20 cellular contexts compared by ENCODE assay signal in genomic region chr22:31274017-31274416, GRCh38. TPM values are rescaled to one million over a fixed set of nuclear protein-coding genes. Genes with fewer than 3 reads are reported as not detected.
A peak's percentile ranks its signal among the peaks of the same experiment; 100 is the strongest.
DNase-seq lines count a peak whose midpoint lies in the region; ATAC-seq lines count a peak whose summit lies in the region.
"Had no signal": no experiment of that assay in that cellular context is flagged by ENCODE, and none has a peak within 500 bp of the region (broad histone marks: within the 10 kb centered on the region; RNA-seq: fewer than 3 reads in every experiment).

No MANE protein-coding gene starts in this region.

- POLR2A ChIA-PET in naive thymus-derived CD4-positive, alpha-beta T cell (lab: Charles Lee), result interaction anchor here (0.6 to 34.1 kb wide), 8 partner anchors 8 to 861 kb away, joined by 4 to 2331 read pairs (median 8); partner anchors contain the start of genes LIMK2, PIK3IP1 and SELENOM

- no peak overlapping the region for H3K4me3 Mint-ChIP-seq in activated T-helper 17 cell treated with anti-CD3 and anti-CD28 coated beads, Interleukin-2, amount 50 U/mL, for 72 hours
- H3K4me3 Mint-ChIP-seq in naive thymus-derived CD4-positive, alpha-beta T cell, result peak overlapping the region in 5 of 10 donors; percentile 18 to 74 (median 52)
- H3K4me3 Mint-ChIP-seq: H9, nephron progenitor cell had no signal

- peaks cover 29% of the 10 kb centered on the region for H3K4me1 Mint-ChIP-seq in activated T-helper 17 cell treated with anti-CD3 and anti-CD28 coated beads, Interleukin-2, amount 50 U/mL, for 72 hours
- peaks cover 34 to 93% (median 83%) of the 10 kb centered on the region in 7 donors for H3K4me1 Mint-ChIP-seq in naive thymus-derived CD4-positive, alpha-beta T cell

- peak; percentile 14 for DNase-seq in cardiac septum (ENCODE audit: low spot score)
- DNase-seq in right cardiac atrium, result no peak
- DNase-seq in naive thymus-derived CD4-positive, alpha-beta T cell, result no peak
- DNase-seq in cortex of kidney (lab: John Stamatoyannopoulos, UW), result no peak
- no peak for DNase-seq in HT-29 (ENCODE audit: low spot score)
- DNase-seq: brain microvascular endothelial cell; H9; heart left ventricle; IMR-90; left colon; midbrain; NCI-H2107; NCI-H510A treated with DMSO at 0.1 percent for 48 hours; nephron progenitor cell; NK-92 treated with Interleukin-12 subunit alpha and Interleukin-12 subunit beta, amount 100 ng/mL, for 24 hours; SJCRH30 had no signal

- no peaks in the 10 kb centered on the region for H3K4me1 ChIP-seq in right cardiac atrium (ENCODE audit: control insufficient read depth, insufficient read depth, low read length)
- peaks cover 13 to 76% of the 10 kb centered on the region in 2 donors for H3K4me1 ChIP-seq in naive thymus-derived CD4-positive, alpha-beta T cell (ENCODE audit: control insufficient read depth in 2 of 2, insufficient read depth in 2 of 2, low read length in 2 of 2)
- H3K4me1 ChIP-seq: SJCRH30 had no signal

- no peaks in the 10 kb centered on the region for H3K9me3 Mint-ChIP-seq in activated T-helper 17 cell treated with anti-CD3 and anti-CD28 coated beads, Interleukin-2, amount 50 U/mL, for 72 hours
- peaks cover 0 to 6% (median 0%) of the 10 kb centered on the region in 11 donors for H3K9me3 Mint-ChIP-seq in naive thymus-derived CD4-positive, alpha-beta T cell
- H3K9me3 Mint-ChIP-seq: H9, nephron progenitor cell had no signal

- CTCF ChIA-PET in naive thymus-derived CD4-positive, alpha-beta T cell (lab: Charles Lee), result interaction anchor here (0.6 to 4.3 kb wide), 10 partner anchors 9 to 1093 kb away, joined by 3 to 31 read pairs (median 3); partner anchors contain the start of genes LIMK2 and PATZ1

- no peaks in the 10 kb centered on the region for H3K27me3 ChIP-seq in right cardiac atrium (ENCODE audit: control insufficient read depth, insufficient read depth)
- no peaks in the 10 kb centered on the region for H3K27me3 ChIP-seq in naive thymus-derived CD4-positive, alpha-beta T cell (ENCODE audit: control insufficient read depth in 2 of 2, insufficient read depth in 2 of 2, low read length in 2 of 2)
- H3K27me3 ChIP-seq: brain microvascular endothelial cell, heart left ventricle, SJCRH30, vagina had no signal

- no peak overlapping the region for H3K4me3 ChIP-seq in right cardiac atrium (ENCODE audit: low read length)
- H3K4me3 ChIP-seq in naive thymus-derived CD4-positive, alpha-beta T cell (ENCODE audit: low read length), result no peak overlapping the region
- H3K4me3 ChIP-seq: coronary artery, heart left ventricle, SJCRH30, vagina had no signal

- H3K27me3 Mint-ChIP-seq in activated T-helper 17 cell treated with anti-CD3 and anti-CD28 coated beads, Interleukin-2, amount 50 U/mL, for 72 hours, result no peaks in the 10 kb centered on the region
- no peaks in the 10 kb centered on the region for H3K27me3 Mint-ChIP-seq in naive thymus-derived CD4-positive, alpha-beta T cell

- no peak for ATAC-seq in right cardiac atrium
- no peak for ATAC-seq in activated T-helper 17 cell treated with anti-CD3 and anti-CD28 coated beads, Interleukin-2, amount 50 U/mL, for 72 hours (replicated peaks)
- ATAC-seq in naive thymus-derived CD4-positive, alpha-beta T cell, result no peak
- no peak for ATAC-seq in HG03354 (IDR thresholded peaks at IDR 0.05; ENCODE audit: poor library complexity, severe bottlenecking, unreplicated experiment)
- ATAC-seq: heart left ventricle, left colon had no signal

- peaks cover 4 to 8% (median 7%) of the 10 kb centered on the region in 3 experiments for H3K36me3 ChIP-seq in naive thymus-derived CD4-positive, alpha-beta T cell (ENCODE audit: control insufficient read depth in 2 of 3, insufficient read depth in 3 of 3, low read length in 3 of 3)

- H3K36me3 Mint-ChIP-seq in activated T-helper 17 cell treated with anti-CD3 and anti-CD28 coated beads, Interleukin-2, amount 50 U/mL, for 72 hours (ENCODE audit: low read depth), result peaks cover 92% of the 10 kb centered on the region
- H3K36me3 Mint-ChIP-seq in naive thymus-derived CD4-positive, alpha-beta T cell, result peaks cover 4 to 40% (median 20%) of the 10 kb centered on the region in 5 donors

- H3K9me3 ChIP-seq in right cardiac atrium (ENCODE audit: control insufficient read depth, low read length), result no peaks in the 10 kb centered on the region
- H3K9me3 ChIP-seq in naive thymus-derived CD4-positive, alpha-beta T cell (ENCODE audit: control insufficient read depth in 2 of 3, low read length in 3 of 3), result no peaks in the 10 kb centered on the region
- H3K9me3 ChIP-seq: heart left ventricle, SJCRH30, vagina had no signal

- intact Hi-C loops in cardiac septum (cut with DNase I), result loop anchor here (5.0 to 10.0 kb wide), 2 partner anchors 62 to 169 kb away; partner anchors contain the start of genes LIMK2 and SELENOM
- intact Hi-C loops in right cardiac atrium (cut with DNase I), result loop anchor here in 2 of 4 donors (5.0 kb wide), 2 partner anchors 57 to 62 kb away; partner anchors contain the start of gene LIMK2 (in 1 of the 2)
- intact Hi-C loops in naive thymus-derived CD4-positive, alpha-beta T cell (cut with micrococcal nuclease), result loop anchor here in 1 of 2 donors (5.0 kb wide), 1 partner anchor 192 kb away; the partner anchor contains the start of gene SMTN

- H3K27ac ChIP-seq in right cardiac atrium (ENCODE audit: low read length), result no peak overlapping the region
- peak overlapping the region; percentile 43 for H3K27ac ChIP-seq in naive thymus-derived CD4-positive, alpha-beta T cell (ENCODE audit: low read depth, low read length)
- H3K27ac ChIP-seq: brain microvascular endothelial cell, coronary artery, heart left ventricle, SJCRH30 had no signal

- peak overlapping the region; percentile 70 for H3K27ac Mint-ChIP-seq in activated T-helper 17 cell treated with anti-CD3 and anti-CD28 coated beads, Interleukin-2, amount 50 U/mL, for 72 hours
- H3K27ac Mint-ChIP-seq in naive thymus-derived CD4-positive, alpha-beta T cell, result peak overlapping the region; percentile 60 to 98 (median 93)
- H3K27ac Mint-ChIP-seq: nephron progenitor cell had no signal

- WGBS in right cardiac atrium, result 82% methylated on average over 3 of the region's 3 CpGs

RNA-seq across cellular contexts. Expression of gene PIK3IP1, which starts 18.3 kb away (rescaled TPM):
- total RNA-seq in cardiac septum (10.5 TPM), right cardiac atrium (10 to 100 TPM in 2 of 4 donors, 1 to 10 TPM in 2; 5.9 to 17.6 (median 10.8) TPM)
- 14.0 TPM for polyA plus RNA-seq in right cardiac atrium
- total RNA-seq in activated T-helper 17 cell treated with anti-CD3 and anti-CD28 coated beads, Interleukin-2, amount 50 U/mL, for 72 hours, result 10 to 100 TPM; 11.0 to 24.1 TPM
- total RNA-seq in naive thymus-derived CD4-positive, alpha-beta T cell, result 100 to 1,000 TPM in 4 of 5 experiments, 10 to 100 TPM in 1; 72.8 to 638 (median 594) TPM
- 100 to 1,000 TPM; 606 to 941 TPM for polyA plus RNA-seq in naive thymus-derived CD4-positive, alpha-beta T cell
- total RNA-seq in HT-29 (2014; rRNA removed; shearing (Covaris generic)), result 1.6 and 2.3 TPM in 2 replicates
